Comparison of ENCODE assay signal across 8 cellular contexts in the genomic region with DNA sequence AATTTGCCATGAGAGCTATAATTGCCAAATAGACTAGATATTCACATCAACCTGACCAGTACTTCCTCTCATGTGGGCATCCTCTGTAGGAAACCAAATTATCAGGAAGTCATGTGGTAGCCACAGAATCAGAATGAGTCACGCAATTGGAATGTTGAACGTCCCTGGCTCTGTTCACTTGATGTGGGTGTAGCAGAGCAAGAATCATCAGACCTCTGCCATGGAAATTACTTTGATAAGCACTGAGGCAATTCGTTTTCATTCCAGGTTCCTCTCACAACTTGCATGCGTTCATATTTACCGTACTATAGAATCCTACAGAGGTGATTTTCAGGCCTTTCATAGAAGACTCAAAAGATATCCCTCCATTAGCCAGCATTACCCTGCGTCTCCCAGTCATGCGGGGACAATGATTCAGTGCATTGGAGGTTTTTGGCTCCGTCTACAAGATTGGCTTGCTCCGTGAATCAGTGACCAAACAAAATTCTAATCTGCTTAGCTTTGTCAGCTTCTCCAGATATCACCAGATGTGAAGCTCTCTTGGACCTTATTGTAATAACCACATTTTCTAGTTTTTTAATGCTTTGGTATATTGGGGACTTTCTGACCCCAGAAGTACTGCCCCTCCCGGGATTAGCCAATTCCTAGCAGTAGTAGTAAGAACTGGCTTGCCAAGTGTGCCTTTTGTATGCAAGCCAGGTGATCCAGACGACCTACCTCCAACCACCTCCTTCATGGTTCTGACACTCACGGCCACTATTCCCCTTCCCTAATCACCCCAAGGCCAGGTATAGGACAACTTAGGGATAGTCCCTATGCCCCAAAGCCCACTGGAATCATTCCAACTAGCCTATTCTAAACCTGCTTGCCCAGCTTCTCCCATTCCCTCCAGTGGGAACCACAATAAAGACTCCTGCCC.
DNase-seq lines count a peak whose midpoint lies in the region; ATAC-seq and TF ChIP-seq lines count a peak whose summit lies in the region.

No MANE protein-coding gene starts in this region.

- peak; percentile 71 for DNase-seq in ELF-1 (ENCODE audit: low read depth, low spot score)
- DNase-seq in NCI-H446 (lab: John Stamatoyannopoulos, UW): peak; percentile 28 to 74
- DNase-seq in choroid plexus epithelial cell (ENCODE audit: low read depth): peak; percentile 97
- DNase-seq in left lung: peak in 1 of 2 donors; percentile 56
- DNase-seq in upper lobe of right lung: no peak
- no peak for DNase-seq in GM19240 (ENCODE audit: insufficient read length, low spot score)
- DNase-seq in activated CD4-positive, alpha-beta T cell treated with anti-CD3 and anti-CD28 coated beads for 36 hours: no peak

- no peaks in the 10 kb centered on the region for H3K9me3 ChIP-seq in left lung
- no peaks in the 10 kb centered on the region for H3K9me3 ChIP-seq in upper lobe of right lung

- H3K9me3 Mint-ChIP-seq in activated CD4-positive, alpha-beta T cell treated with anti-CD3 and anti-CD28 coated beads for 36 hours (ENCODE audit: low read depth): no peaks in the 10 kb centered on the region

- peak; percentile 93 for ATAC-seq in left lung
- ATAC-seq in upper lobe of right lung: peak; percentile 98
- no peak for ATAC-seq in GM21786 (IDR thresholded peaks at IDR 0.05; ENCODE audit: unreplicated experiment)
- ATAC-seq in activated CD4-positive, alpha-beta T cell treated with anti-CD3 and anti-CD28 coated beads for 36 hours: no peak

- H3K27me3 ChIP-seq in left lung (no peaks in the 10 kb centered on the region), upper lobe of right lung (no peaks in the 10 kb centered on the region)

- CTCF ChIA-PET in activated CD4-positive, alpha-beta T cell treated with anti-CD3 and anti-CD28 coated beads for 36 hours (lab: Charles Lee): no interaction called here

- POLR2A ChIA-PET in activated CD4-positive, alpha-beta T cell treated with anti-CD3 and anti-CD28 coated beads for 36 hours (lab: Charles Lee): no interaction called here

- H3K27ac Mint-ChIP-seq in activated CD4-positive, alpha-beta T cell treated with anti-CD3 and anti-CD28 coated beads for 36 hours: no peak overlapping the region

- H3K4me1 ChIP-seq in left lung (peaks cover 0 to 33% of the 10 kb centered on the region in 2 donors), upper lobe of right lung (peaks cover 29% of the 10 kb centered on the region)

- H3K36me3 Mint-ChIP-seq in activated CD4-positive, alpha-beta T cell treated with anti-CD3 and anti-CD28 coated beads for 36 hours (ENCODE audit: low read depth): no peaks in the 10 kb centered on the region

- TF ChIP-seq CTCF in choroid plexus epithelial cell (conservative IDR thresholded peaks at IDR 0.05; ENCODE audit: low read depth, low read length) (no peak), left lung (IDR thresholded peaks at IDR 0.05) (no peak), upper lobe of right lung (IDR thresholded peaks at IDR 0.05) (no peak)

- H3K27ac ChIP-seq in left lung: peak overlapping the region; percentile 74 to 75
- H3K27ac ChIP-seq in upper lobe of right lung: peak overlapping the region; percentile 71

- H3K4me3 ChIP-seq in choroid plexus epithelial cell (ENCODE audit: low read depth, low read length): no peak overlapping the region
- no peak overlapping the region for H3K4me3 ChIP-seq in left lung
- no peak overlapping the region for H3K4me3 ChIP-seq in upper lobe of right lung

- H3K36me3 ChIP-seq in left lung (no peaks in the 10 kb centered on the region), upper lobe of right lung (no peaks in the 10 kb centered on the region)

- H3K4me1 Mint-ChIP-seq in activated CD4-positive, alpha-beta T cell treated with anti-CD3 and anti-CD28 coated beads for 36 hours: no peaks in the 10 kb centered on the region

- intact Hi-C loops in left lung (cut with DNase I): no loop called here
- intact Hi-C loops in upper lobe of right lung (cut with DNase I): no loop called here
- intact Hi-C loops in activated CD4-positive, alpha-beta T cell treated with anti-CD3 and anti-CD28 coated beads for 36 hours (cut with DNase I, micrococcal nuclease): no loop called here

- no peak overlapping the region for H3K4me3 Mint-ChIP-seq in activated CD4-positive, alpha-beta T cell treated with anti-CD3 and anti-CD28 coated beads for 36 hours

- H3K27me3 Mint-ChIP-seq in activated CD4-positive, alpha-beta T cell treated with anti-CD3 and anti-CD28 coated beads for 36 hours: peaks cover 14% of the 10 kb centered on the region

Comparison
In these comparisons a context has a peak if more than half of its experiments do, and no peak if none do; other contexts are left out.
1. DNase-seq: peak in ELF-1 (single experiment), NCI-H446 (2 of 2) and choroid plexus epithelial cell (single experiment); none in upper lobe of right lung (single experiment), GM19240 (single experiment) and activated CD4-positive, alpha-beta T cell treated with anti-CD3 and anti-CD28 coated beads for 36 hours (single experiment).
2. ATAC-seq: peak in left lung (single experiment) and upper lobe of right lung (single experiment); none in GM21786 (single experiment) and activated CD4-positive, alpha-beta T cell treated with anti-CD3 and anti-CD28 coated beads for 36 hours (single experiment).